Comparison of ENCODE assay signal across 11 cellular contexts in genomic region chr12:110269622-110270124, GRCh38. TPM values are rescaled to one million over a fixed set of nuclear protein-coding genes. Genes with fewer than 3 reads are reported as not detected.
DNase-seq lines count a peak whose midpoint lies in the region; ATAC-seq and TF ChIP-seq lines count a peak whose summit lies in the region.
"Had no signal": no experiment of that assay in that cellular context is flagged by ENCODE, and none has a peak within 500 bp of the region (broad histone marks: within the 10 kb centered on the region; RNA-seq: fewer than 3 reads in every experiment).

No MANE protein-coding gene starts in this region.

- H3K27ac ChIP-seq in A673 (ENCODE audit: low read depth, low read length, poor library complexity, severe bottlenecking) (no peak overlapping the region), lung (ENCODE audit: low read depth in 1 of 2, low read length in 1 of 2) (peak overlapping the region in 1 of 2 donors; percentile 38)
- H3K27ac ChIP-seq: right lobe of liver had no signal

- CTCF ChIA-PET in A673 (lab: Charles Lee), result no interaction called here

- TF ChIP-seq CTCF in A673 (conservative IDR thresholded peaks at IDR 0.05; ENCODE audit: low read depth, low read length) (no peak), choroid plexus epithelial cell (conservative IDR thresholded peaks at IDR 0.05; ENCODE audit: low read depth, low read length) (no peak), lung (IDR thresholded peaks at IDR 0.05; ENCODE audit: control extremely low read depth, extremely low read depth) (no peak)

- H3K4me1 ChIP-seq in A673 (ENCODE audit: insufficient read depth, low read length, poor library complexity, severe bottlenecking), result peaks cover 37% of the 10 kb centered on the region
- H3K4me1 ChIP-seq in lung (ENCODE audit: control insufficient read depth in 2 of 2, insufficient read depth in 2 of 2, low read length in 2 of 2), result peaks cover 2 to 20% of the 10 kb centered on the region in 2 donors

- BruUV-seq in A673 (replicated peaks; lab: Mats Ljungman, UMichigan), result no TSS peak

- H3K4me3 ChIP-seq in A673 (ENCODE audit: low read depth, low read length, poor library complexity, severe bottlenecking) (no peak overlapping the region), choroid plexus epithelial cell (ENCODE audit: low read depth, low read length) (no peak overlapping the region), lung (no peak overlapping the region)
- H3K4me3 ChIP-seq: HAP-1, right lobe of liver had no signal

- no peaks in the 10 kb centered on the region for H3K9me3 ChIP-seq in A673 (ENCODE audit: low read depth, low read length, poor library complexity, severe bottlenecking)
- no peaks in the 10 kb centered on the region for H3K9me3 ChIP-seq in lung (ENCODE audit: control insufficient read depth in 2 of 2, insufficient read depth in 1 of 2, low read length in 1 of 2)
- H3K9me3 ChIP-seq: HAP-1, right lobe of liver had no signal

- peak; percentile 78 for ATAC-seq in lung (ENCODE audit: insufficient read depth, low FRiP score)
- no peak for ATAC-seq in GM18868 (IDR thresholded peaks at IDR 0.05; ENCODE audit: unreplicated experiment)
- ATAC-seq in GM21526 (IDR thresholded peaks at IDR 0.05; ENCODE audit: low FRiP score, unreplicated experiment), result no peak

- POLR2A ChIA-PET in A673 (lab: Charles Lee; ENCODE audit: low non-redundant PET), result no interaction called here

- intact Hi-C loops in A673 (cut with micrococcal nuclease; ENCODE audit: unreplicated experiment), result no loop called here

- no peaks in the 10 kb centered on the region for H3K27me3 ChIP-seq in A673 (replicated peaks; ENCODE audit: insufficient read depth, low read depth, low read length, poor library complexity)
- no peaks in the 10 kb centered on the region for H3K27me3 ChIP-seq in lung (ENCODE audit: control insufficient read depth, insufficient read depth)
- H3K27me3 ChIP-seq: right lobe of liver had no signal

- peak; percentile 65 for DNase-seq in A673 (ENCODE audit: low spot score)
- peak; percentile 81 for DNase-seq in LHCN-M2 (ENCODE audit: low read depth)
- peak; percentile 75 for DNase-seq in choroid plexus epithelial cell (ENCODE audit: low read depth)
- DNase-seq in lung (ENCODE audit: low spot score), result no peak
- no peak for DNase-seq in T-helper 2 cell
- no peak for DNase-seq in activated CD4-positive, alpha-beta T cell treated with anti-CD3 and anti-CD28 coated beads for 4 hours
- DNase-seq: CD4-positive, alpha-beta memory T cell; right lobe of liver had no signal

- 49 to 70% methylated on average over 8 of the region's 8 CpGs for WGBS in lung, 2 donors

- H3K36me3 ChIP-seq in A673 (ENCODE audit: insufficient read depth, low read length, poor library complexity, severe bottlenecking) (no peaks in the 10 kb centered on the region), lung (ENCODE audit: control insufficient read depth in 2 of 2, insufficient read depth in 2 of 2, low read length in 2 of 2) (no peaks in the 10 kb centered on the region)
- H3K36me3 ChIP-seq: HAP-1, right lobe of liver had no signal

RNA-seq across cellular contexts. Expression of gene ATP2A2, which starts 11.4 kb away (rescaled TPM):
- total RNA-seq in A673 (2021) (296 and 333 TPM in 2 replicates), LHCN-M2 (2014; rRNA removed) (114 and 132 TPM in 2 replicates), lung (100 to 1,000 TPM; 162 to 240 TPM)
- polyA plus RNA-seq in LHCN-M2 (2012), result 73.9 TPM
- 100 to 1,000 TPM in 1 of 2 donors, 10 to 100 TPM in 1; 34.1 to 110 TPM for polyA plus RNA-seq in lung

Comparison
In these comparisons a context has a peak if more than half of its experiments do, and no peak if none do; other contexts are left out.
1. DNase-seq: peak in A673 (single experiment), LHCN-M2 (single experiment) and choroid plexus epithelial cell (single experiment); none in lung (single experiment), T-helper 2 cell (0 of 5) and activated CD4-positive, alpha-beta T cell treated with anti-CD3 and anti-CD28 coated beads for 4 hours (0 of 2).